37 cellular contexts compared by ENCODE assay signal in genomic region chr7:69019437-69019836, GRCh38.
DNase-seq lines count a peak whose midpoint lies in the region; ATAC-seq, FAIRE-seq and TF ChIP-seq lines count a peak whose summit lies in the region.
"Had no signal": no experiment of that assay in that cellular context is flagged by ENCODE, and none has a peak within 500 bp of the region (broad histone marks: within the 10 kb centered on the region; RNA-seq: fewer than 3 reads in every experiment).

No MANE protein-coding gene starts in this region.

- ATAC-seq in K562 (no peak), GM18873 (IDR thresholded peaks at IDR 0.05; ENCODE audit: low FRiP score, unreplicated experiment) (no peak)
- ATAC-seq: A549; CD8-positive, alpha-beta T cell had no signal

- no peak overlapping the region for H3K4me3 Mint-ChIP-seq in endodermal cell
- H3K4me3 Mint-ChIP-seq in activated T-cell treated with anti-CD3 and anti-CD28 coated beads, Interleukin-2, amount 50 U/mL, for 24 hours = no peak overlapping the region
- H3K4me3 Mint-ChIP-seq: B cell; CD14-positive monocyte; CD4-positive, alpha-beta memory T cell; CD4-positive, alpha-beta T cell; CD4-positive, CD25-positive, alpha-beta regulatory T cell; CD8-positive, alpha-beta memory T cell; CD8-positive, alpha-beta T cell had no signal

- H4K20me1 ChIP-seq in K562 (replicated peaks; ENCODE audit: control insufficient read depth, insufficient read depth, low read length) = no peaks in the 10 kb centered on the region
- H4K20me1 ChIP-seq: BLaER1; BLaER1 treated with 17β-estradiol and CSF1 and Interleukin-3, amounts not matched to agents 10 nM and 100 nM had no signal

- no peak for TF ChIP-seq POLR2A in K562 (conservative IDR thresholded peaks at IDR 0.05)
- no peak for TF ChIP-seq POLR2A in esophagus muscularis mucosa (IDR thresholded peaks at IDR 0.05; ENCODE audit: low read depth)

- H2AFZ ChIP-seq in K562 (ENCODE audit: low read depth, low read length) = no peak overlapping the region

- no peak for FAIRE-seq in K562 (lab: Jason Lieb, UNC)
- FAIRE-seq: A204.1, A549, D721Med had no signal

- H3K9me3 Mint-ChIP-seq in endodermal cell = peaks cover 26% of the 10 kb centered on the region
- peaks cover 27% of the 10 kb centered on the region for H3K9me3 Mint-ChIP-seq in activated T-cell treated with anti-CD3 and anti-CD28 coated beads, Interleukin-2, amount 50 U/mL, for 24 hours

- no peak for TF ChIP-seq RAD21 in K562 (CRISPR knock-in tag; conservative IDR thresholded peaks at IDR 0.05 in 1 of 2, IDR thresholded peaks at IDR 0.05 in 1 of 2)

- POLR2A ChIA-PET in HEK293 (lab: Yijun Ruan, JAX) = no interaction called here
- POLR2A ChIA-PET in K562 (lab: Yijun Ruan, JAX) = no interaction called here

- intact Hi-C loops in K562 (cut with micrococcal nuclease) = no loop called here
- intact Hi-C loops in esophagus muscularis mucosa (cut with DNase I) = no loop called here

- 2% methylated on average over 3 of the region's 3 CpGs for WGBS in K562 (ENCODE audit: insufficient coverage, low coverage, missing lambda C conversion rate)
- 75 to 81% methylated on average over 3 of the region's 3 CpGs for WGBS in endodermal cell (ENCODE audit: insufficient coverage in 1 of 2, insufficient read length in 1 of 2), 2 experiments
- WGBS in esophagus muscularis mucosa = 81% methylated on average over 3 of the region's 3 CpGs

- no peaks in the 10 kb centered on the region for H3K27me3 ChIP-seq in K562 (ENCODE audit: control insufficient read depth in 2 of 2, insufficient read depth in 2 of 2, low read length in 2 of 2)
- no peaks in the 10 kb centered on the region for H3K27me3 ChIP-seq in endodermal cell (ENCODE audit: control insufficient read depth, insufficient read depth, low read length, poor library complexity, severe bottlenecking)
- no peaks in the 10 kb centered on the region for H3K27me3 ChIP-seq in esophagus muscularis mucosa
- H3K27me3 ChIP-seq: BE2C; BLaER1; BLaER1 treated with 17β-estradiol and CSF1 and Interleukin-3, amounts not matched to agents 10 nM and 100 nM had no signal

- H3K4me2 ChIP-seq in K562 (ENCODE audit: insufficient read depth, low read length) = no peak overlapping the region
- H3K4me2 ChIP-seq: A549; BLaER1; BLaER1 treated with 17β-estradiol and CSF1 and Interleukin-3, amounts not matched to agents 10 nM and 100 nM had no signal

- H3K36me3 ChIP-seq in HEK293 (ENCODE audit: control insufficient read depth in 2 of 2, insufficient read depth in 1 of 2, low read length in 2 of 2) = no peaks in the 10 kb centered on the region
- no peaks in the 10 kb centered on the region for H3K36me3 ChIP-seq in K562 (ENCODE audit: control insufficient read depth, insufficient read depth, low read length)
- H3K36me3 ChIP-seq in endodermal cell (ENCODE audit: control insufficient read depth, insufficient read depth, low read length) = no peaks in the 10 kb centered on the region
- H3K36me3 ChIP-seq in esophagus muscularis mucosa = no peaks in the 10 kb centered on the region
- H3K36me3 ChIP-seq: BE2C, BLaER1 had no signal

- no peaks in the 10 kb centered on the region for H3K27me3 Mint-ChIP-seq in endodermal cell (ENCODE audit: insufficient read depth)
- no peaks in the 10 kb centered on the region for H3K27me3 Mint-ChIP-seq in activated T-cell treated with anti-CD3 and anti-CD28 coated beads, Interleukin-2, amount 50 U/mL, for 24 hours
- H3K27me3 Mint-ChIP-seq: B cell; CD4-positive, alpha-beta T cell; CD4-positive, CD25-positive, alpha-beta regulatory T cell; CD8-positive, alpha-beta memory T cell had no signal

- no peaks in the 10 kb centered on the region for H3K9me1 ChIP-seq in K562 (ENCODE audit: control insufficient read depth, insufficient read depth, low read length)

- H3K9ac ChIP-seq in K562 (ENCODE audit: insufficient read depth in 1 of 2, low read depth in 2 of 2, low read length in 2 of 2) (no peak overlapping the region), endodermal cell (ENCODE audit: extremely low read depth, low read length, poor library complexity, severe bottlenecking) (no peak overlapping the region)
- H3K9ac ChIP-seq: BLaER1; BLaER1 treated with 17β-estradiol and CSF1 and Interleukin-3, amounts not matched to agents 10 nM and 100 nM had no signal

- H3K4me3 ChIP-seq in HEK293 (ENCODE audit: low read depth, low read length) = no peak overlapping the region
- no peak overlapping the region for H3K4me3 ChIP-seq in K562
- H3K4me3 ChIP-seq in endodermal cell (ENCODE audit: low read length) = peak overlapping the region; percentile 45
- H3K4me3 ChIP-seq in esophagus muscularis mucosa = no peak overlapping the region
- H3K4me3 ChIP-seq: A549; BLaER1; BLaER1 treated with 17β-estradiol and CSF1 and Interleukin-3, amounts not matched to agents 10 nM and 100 nM had no signal

- BruUV-seq in K562 (replicated peaks; lab: Mats Ljungman, UMichigan) = no TSS peak

- H3K9me3 ChIP-seq in HEK293 (ENCODE audit: control insufficient read depth, insufficient read depth, low read depth, low read length) = no peaks in the 10 kb centered on the region
- H3K9me3 ChIP-seq in K562 (replicated peaks; ENCODE audit: control insufficient read depth, insufficient read depth, low read depth, low read length) = no peaks in the 10 kb centered on the region
- H3K9me3 ChIP-seq in endodermal cell (ENCODE audit: control insufficient read depth, low read length) = peaks cover 25% of the 10 kb centered on the region
- peaks cover 0 to 16% (median 11%) of the 10 kb centered on the region in 4 donors for H3K9me3 ChIP-seq in esophagus muscularis mucosa
- H3K9me3 ChIP-seq: BE2C had no signal

- TF ChIP-seq EP300 in K562 (IDR thresholded peaks at IDR 0.05; ENCODE audit: low read length) (no peak), esophagus muscularis mucosa (IDR thresholded peaks at IDR 0.05) (no peak)

- no peak for TF ChIP-seq CTCF in HEK293 (tag by site-specific recombination; IDR thresholded peaks at IDR 0.05)
- no peak for TF ChIP-seq CTCF in K562 (IDR thresholded peaks at IDR 0.05 in 2 of 3, conservative IDR thresholded peaks at IDR 0.05 in 1 of 3; ENCODE audit: insufficient read depth in 2 of 3, low read depth in 1 of 3, low read length in 3 of 3)
- TF ChIP-seq CTCF in endodermal cell (conservative IDR thresholded peaks at IDR 0.05) = no peak
- TF ChIP-seq CTCF in esophagus muscularis mucosa (IDR thresholded peaks at IDR 0.05) = no peak

- no peaks in the 10 kb centered on the region for H3K79me2 ChIP-seq in K562 (ENCODE audit: control insufficient read depth, insufficient read depth, low read length)

- no peak overlapping the region for H3K27ac Mint-ChIP-seq in endodermal cell
- H3K27ac Mint-ChIP-seq in activated T-cell treated with anti-CD3 and anti-CD28 coated beads, Interleukin-2, amount 50 U/mL, for 24 hours = no peak overlapping the region
- H3K27ac Mint-ChIP-seq: B cell; CD14-positive monocyte; CD4-positive, alpha-beta memory T cell; CD4-positive, alpha-beta T cell; CD4-positive, CD25-positive, alpha-beta regulatory T cell; CD8-positive, alpha-beta memory T cell; CD8-positive, alpha-beta T cell had no signal

- H3K27ac ChIP-seq in HEK293 (ENCODE audit: extremely low read depth, low read depth, low read length) (no peak overlapping the region), K562 (ENCODE audit: extremely low read depth, low read depth, low read length) (no peak overlapping the region), endodermal cell (ENCODE audit: low read depth, low read length) (no peak overlapping the region), esophagus muscularis mucosa (replicated peaks in 1 of 4) (no peak overlapping the region)
- H3K27ac ChIP-seq: 22Rv1; A549; BLaER1; BLaER1 treated with 17β-estradiol and CSF1 and Interleukin-3, amounts not matched to agents 10 nM and 100 nM; C4-2B had no signal

- H3K4me1 ChIP-seq in HEK293 (ENCODE audit: control insufficient read depth, insufficient read depth, low read length) = no peaks in the 10 kb centered on the region
- no peaks in the 10 kb centered on the region for H3K4me1 ChIP-seq in K562 (replicated peaks in 1 of 2; ENCODE audit: control insufficient read depth in 2 of 2, insufficient read depth in 2 of 2, low read length in 2 of 2)
- no peaks in the 10 kb centered on the region for H3K4me1 ChIP-seq in endodermal cell (ENCODE audit: control insufficient read depth, insufficient read depth, low read length)
- no peaks in the 10 kb centered on the region for H3K4me1 ChIP-seq in esophagus muscularis mucosa
- H3K4me1 ChIP-seq: A549; BE2C; BLaER1; BLaER1 treated with 17β-estradiol and CSF1 and Interleukin-3, amounts not matched to agents 10 nM and 100 nM; Caco-2 had no signal

- H3K4me1 Mint-ChIP-seq in endodermal cell = peaks cover 8% of the 10 kb centered on the region
- no peaks in the 10 kb centered on the region for H3K4me1 Mint-ChIP-seq in activated T-cell treated with anti-CD3 and anti-CD28 coated beads, Interleukin-2, amount 50 U/mL, for 24 hours (ENCODE audit: low read depth)
- H3K4me1 Mint-ChIP-seq: B cell; CD14-positive monocyte; CD4-positive, alpha-beta memory T cell; CD4-positive, CD25-positive, alpha-beta regulatory T cell; CD8-positive, alpha-beta memory T cell had no signal

- DNase-seq in K562 (ENCODE audit: extremely low read depth in 1 of 4, low spot score in 3 of 4) = no peak
- DNase-seq in endodermal cell = no peak
- peak; percentile 8 for DNase-seq in esophagus muscularis mucosa (ENCODE audit: extremely low spot score)
- DNase-seq in RKO (ENCODE audit: low spot score) = no peak
- no peak for DNase-seq in activated T-cell treated with anti-CD3 and anti-CD28 coated beads, Interleukin-2, amount 50 U/mL, for 24 hours
- no peak for DNase-seq in NAMALWA (ENCODE audit: low spot score)
- DNase-seq: 8988T; ACHN; AML-193; BE2C; C1 segment of cervical spinal cord; Caco-2; Calu3; CD4-positive, alpha-beta memory T cell; CD4-positive, alpha-beta T cell; CD4-positive, CD25-positive, alpha-beta regulatory T cell; CD8-positive, alpha-beta memory T cell; CD8-positive, alpha-beta T cell; COR-L47; DMS 273 treated with DMSO at 0.1 percent for 48 hours; DMS153; DMS53; DMS79; DMS79 treated with DMSO at 0.1 percent for 48 hours; DND-41; EL had no signal

- peaks cover 8% of the 10 kb centered on the region for H3K36me3 Mint-ChIP-seq in endodermal cell (ENCODE audit: low read depth)
- no peaks in the 10 kb centered on the region for H3K36me3 Mint-ChIP-seq in activated T-cell treated with anti-CD3 and anti-CD28 coated beads, Interleukin-2, amount 50 U/mL, for 24 hours (ENCODE audit: low read depth)
- H3K36me3 Mint-ChIP-seq: CD14-positive monocyte; CD4-positive, alpha-beta memory T cell; CD4-positive, CD25-positive, alpha-beta regulatory T cell; CD8-positive, alpha-beta memory T cell; CD8-positive, alpha-beta T cell had no signal

- CTCF ChIA-PET in HEK293 (lab: Yijun Ruan, JAX) (no interaction called here), K562 (lab: Yijun Ruan, JAX; ENCODE audit: low intra/inter-chr PET ratio) (no interaction called here)

- in situ Hi-C loops in K562 (cut with MboI) = no loop called here

TF ChIP-seq in HEK293, 187 proteins besides CTCF, POLR2A, EP300 and RAD21 (continues in another document):
- TF ChIP-seq ZNF707 (tag by site-specific recombination; IDR thresholded peaks at IDR 0.05) = peak; percentile 76

Comparison
In these comparisons a context has a peak if more than half of its experiments do, and no peak if none do; other contexts are left out.
1. Of the 44 proteins assayed by ChIP-seq in both K562 and HEK293: peak only in K562: none; only in HEK293: none; in both: ZNF707; in neither: 43.